ENCODE assay signal across 1 cellular context in genomic region chr9:100591139-100591538, GRCh38.
TF ChIP-seq lines count a peak whose summit lies in the region.

No MANE protein-coding gene starts in this region.

TF ChIP-seq in GM23338, 12 proteins besides CTCF, POLR2A, EP300 and RAD21:
- TF ChIP-seq REST (IDR thresholded peaks at IDR 0.05; ENCODE audit: unreplicated experiment) (no peak), STAT1 (IDR thresholded peaks at IDR 0.05; ENCODE audit: unreplicated experiment) (no peak), JUNB (IDR thresholded peaks at IDR 0.05; ENCODE audit: unreplicated experiment) (no peak), ETS1 (IDR thresholded peaks at IDR 0.05) (no peak)
TF ChIP-seq in GM23338: peak in this region for 0.
